Comparison of ENCODE assay signal across 1 cellular context in genomic region chr6:116682334-116682712, GRCh38.
TF ChIP-seq lines count a peak whose summit lies in the region.

No MANE protein-coding gene starts in this region.

TF ChIP-seq in HEK293, 187 proteins besides CTCF, POLR2A, EP300 and RAD21 (continued from another document):
- TF ChIP-seq ZBTB44 (tag by site-specific recombination; IDR thresholded peaks at IDR 0.05) (no peak), ZSCAN23 (tag by site-specific recombination; IDR thresholded peaks at IDR 0.05) (no peak), ZNF521 (tag by site-specific recombination; IDR thresholded peaks at IDR 0.05) (no peak), ZNF76 (tag by site-specific recombination; IDR thresholded peaks at IDR 0.05; ENCODE audit: borderline replicate concordance, low read depth) (no peak), ZNF391 (tag by site-specific recombination; IDR thresholded peaks at IDR 0.05; ENCODE audit: borderline replicate concordance, low read depth) (0 out of 2 replicates have a peak, but pooled peaks have one; percentile 0), PRDM10 (tag by site-specific recombination; IDR thresholded peaks at IDR 0.05) (peak; percentile 12; the same call in 1 of the 2 replicates)
- TF ChIP-seq, protein P1, sequence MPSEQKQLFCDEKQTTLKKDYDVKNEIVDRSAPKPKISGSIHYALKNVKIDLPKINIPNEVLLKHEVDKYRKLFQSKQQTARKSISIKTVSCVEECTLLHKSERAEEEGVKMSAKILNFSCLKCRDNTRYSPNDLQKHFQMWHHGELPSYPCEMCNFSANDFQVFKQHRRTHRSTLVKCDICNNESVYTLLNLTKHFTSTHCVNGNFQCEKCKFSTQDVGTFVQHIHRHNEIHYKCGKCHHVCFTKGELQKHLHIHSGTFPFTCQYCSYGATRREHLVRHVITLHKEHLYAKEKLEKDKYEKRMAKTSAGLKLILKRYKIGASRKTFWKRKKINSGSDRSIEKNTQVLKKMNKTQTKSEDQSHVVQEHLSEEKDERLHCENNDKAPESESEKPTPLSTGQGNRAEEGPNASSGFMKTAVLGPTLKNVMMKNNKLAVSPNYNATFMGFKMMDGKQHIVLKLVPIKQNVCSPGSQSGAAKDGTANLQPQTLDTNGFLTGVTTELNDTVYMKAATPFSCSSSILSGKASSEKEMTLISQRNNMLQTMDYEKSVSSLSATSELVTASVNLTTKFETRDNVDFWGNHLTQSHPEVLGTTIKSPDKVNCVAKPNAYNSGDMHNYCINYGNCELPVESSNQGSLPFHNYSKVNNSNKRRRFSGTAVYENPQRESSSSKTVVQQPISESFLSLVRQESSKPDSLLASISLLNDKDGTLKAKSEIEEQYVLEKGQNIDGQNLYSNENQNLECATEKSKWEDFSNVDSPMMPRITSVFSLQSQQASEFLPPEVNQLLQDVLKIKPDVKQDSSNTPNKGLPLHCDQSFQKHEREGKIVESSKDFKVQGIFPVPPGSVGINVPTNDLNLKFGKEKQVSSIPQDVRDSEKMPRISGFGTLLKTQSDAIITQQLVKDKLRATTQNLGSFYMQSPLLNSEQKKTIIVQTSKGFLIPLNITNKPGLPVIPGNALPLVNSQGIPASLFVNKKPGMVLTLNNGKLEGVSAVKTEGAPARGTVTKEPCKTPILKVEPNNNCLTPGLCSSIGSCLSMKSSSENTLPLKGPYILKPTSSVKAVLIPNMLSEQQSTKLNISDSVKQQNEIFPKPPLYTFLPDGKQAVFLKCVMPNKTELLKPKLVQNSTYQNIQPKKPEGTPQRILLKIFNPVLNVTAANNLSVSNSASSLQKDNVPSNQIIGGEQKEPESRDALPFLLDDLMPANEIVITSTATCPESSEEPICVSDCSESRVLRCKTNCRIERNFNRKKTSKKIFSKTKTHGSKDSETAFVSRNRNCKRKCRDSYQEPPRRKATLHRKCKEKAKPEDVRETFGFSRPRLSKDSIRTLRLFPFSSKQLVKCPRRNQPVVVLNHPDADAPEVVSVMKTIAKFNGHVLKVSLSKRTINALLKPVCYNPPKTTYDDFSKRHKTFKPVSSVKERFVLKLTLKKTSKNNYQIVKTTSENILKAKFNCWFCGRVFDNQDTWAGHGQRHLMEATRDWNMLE (tag by site-specific recombination; conservative IDR thresholded peaks at IDR 0.05; ENCODE audit: low read depth), result peak; percentile 43; the same call in 1 of the 2 replicates
